ENCODE assay signal across 1 cellular context in the genomic region with DNA sequence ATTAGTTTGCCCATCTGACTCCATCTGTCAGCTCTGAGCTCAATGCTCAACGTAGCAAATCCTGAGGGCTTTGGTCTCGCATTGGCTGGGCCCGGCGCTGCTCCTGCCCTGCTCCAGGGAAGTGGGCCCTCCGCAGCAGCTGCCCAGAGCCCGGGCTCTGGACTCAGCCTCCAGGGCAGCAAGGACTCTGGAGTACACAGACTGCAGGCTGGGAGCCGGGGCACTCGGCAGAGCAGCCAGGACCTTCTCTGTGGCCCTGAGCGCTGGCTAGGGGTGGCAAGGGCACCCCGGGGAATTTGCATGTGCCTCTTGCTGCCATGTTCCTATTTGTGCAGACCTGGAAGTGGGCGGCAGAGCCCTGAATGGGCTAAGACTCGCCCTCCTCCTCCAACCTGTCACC.
TF ChIP-seq lines count a peak whose summit lies in the region.

No MANE protein-coding gene starts in this region.

TF ChIP-seq in GM23338, 12 proteins besides CTCF, POLR2A, EP300 and RAD21 (continued from another document):
- no peak for TF ChIP-seq POLR2AphosphoS5 (IDR thresholded peaks at IDR 0.05; ENCODE audit: low read depth)
- no peak for TF ChIP-seq NANOG (IDR thresholded peaks at IDR 0.05; ENCODE audit: borderline replicate concordance)
